12 cellular contexts compared by ENCODE assay signal in the genomic region with DNA sequence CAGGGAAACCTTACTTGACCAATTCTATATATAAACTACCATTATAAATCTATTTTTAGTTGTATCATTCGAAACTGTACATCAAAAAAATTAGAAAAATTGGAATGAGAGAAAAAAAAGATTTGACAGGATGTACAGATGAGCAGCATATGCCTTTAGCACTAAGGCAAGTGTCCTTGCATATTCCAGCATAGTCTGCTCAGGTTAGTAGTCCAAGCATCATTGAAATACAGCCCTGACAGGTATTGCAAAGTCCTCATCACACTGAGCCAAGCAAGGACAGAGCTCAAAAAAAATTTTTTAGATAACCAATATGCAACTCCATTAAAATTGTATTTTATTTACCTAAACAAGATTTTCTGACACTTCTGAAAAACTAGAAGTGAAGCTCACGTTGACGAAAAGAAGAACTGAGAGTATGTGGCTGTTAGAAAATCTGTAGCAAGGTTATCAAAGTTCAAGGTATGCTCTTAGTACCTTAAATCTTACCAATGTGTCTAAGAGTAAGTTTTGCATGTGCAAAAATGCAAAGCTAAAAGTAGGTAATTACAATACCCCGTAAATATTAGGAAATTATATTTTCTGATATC.
DNase-seq lines count a peak whose midpoint lies in the region; ATAC-seq, FAIRE-seq and TF ChIP-seq lines count a peak whose summit lies in the region.
"Had no signal": no experiment of that assay in that cellular context is flagged by ENCODE, and none has a peak within 500 bp of the region (broad histone marks: within the 10 kb centered on the region; RNA-seq: fewer than 3 reads in every experiment).

No MANE protein-coding gene starts in this region.

- no peak overlapping the region for H3K4me3 ChIP-seq in GM12878

- H3K27me3 Mint-ChIP-seq in activated naive CD4-positive, alpha-beta T cell treated with anti-CD3 and anti-CD28 coated beads, Interleukin-2, amount 10 ng/mL, durations not matched to agents 7 days and 5 days, result no peaks in the 10 kb centered on the region
- H3K27me3 Mint-ChIP-seq: CD4-positive, alpha-beta T cell had no signal

- no peak overlapping the region for H3K27ac Mint-ChIP-seq in activated naive CD4-positive, alpha-beta T cell treated with anti-CD3 and anti-CD28 coated beads, Interleukin-2, amount 10 ng/mL, durations not matched to agents 7 days and 5 days
- H3K27ac Mint-ChIP-seq: CD4-positive, alpha-beta T cell had no signal

- CTCF ChIA-PET in GM12878 (lab: Yijun Ruan, JAX), result interaction anchor here (0.8 kb wide), 1 partner anchor 11 kb away, joined by 3 read pairs; no protein-coding TSS in a partner anchor
- CTCF ChIA-PET in activated naive CD4-positive, alpha-beta T cell treated with anti-CD3 and anti-CD28 coated beads, Interleukin-2, amount 10 ng/mL, durations not matched to agents 7 days and 5 days (lab: Charles Lee), result no interaction called here

- TF ChIP-seq EP300 in GM12878 (IDR thresholded peaks at IDR 0.05; ENCODE audit: borderline replicate concordance in 1 of 2, control insufficient read depth in 1 of 2, low read depth in 2 of 2, low read length in 2 of 2), result peak in 1 of 2 experiments; percentile 57; a peak in 2 of 4 replicates

- no peaks in the 10 kb centered on the region for H4K20me1 ChIP-seq in GM12878 (ENCODE audit: control insufficient read depth, insufficient read depth)

- POLR2A ChIA-PET in GM12878 (lab: Charles Lee), result no interaction called here

- H3K4me1 Mint-ChIP-seq in activated naive CD4-positive, alpha-beta T cell treated with anti-CD3 and anti-CD28 coated beads, Interleukin-2, amount 10 ng/mL, durations not matched to agents 7 days and 5 days, result no peaks in the 10 kb centered on the region

- H3K4me1 ChIP-seq in GM12878 (ENCODE audit: control insufficient read depth, insufficient read depth, low read length), result peaks cover 34% of the 10 kb centered on the region

- no peak overlapping the region for H3K9ac ChIP-seq in GM12878 (ENCODE audit: control insufficient read depth, insufficient read depth, low read length)

- intact Hi-C loops in GM12878 (cut with micrococcal nuclease; ENCODE audit: unreplicated experiment), result loop anchor here (10.0 kb wide), 1 partner anchor 1173 kb away; no protein-coding TSS in a partner anchor

- H3K4me3 Mint-ChIP-seq in activated naive CD4-positive, alpha-beta T cell treated with anti-CD3 and anti-CD28 coated beads, Interleukin-2, amount 10 ng/mL, durations not matched to agents 7 days and 5 days, result no peak overlapping the region
- H3K4me3 Mint-ChIP-seq: CD4-positive, alpha-beta T cell had no signal

- FAIRE-seq in GM12878 (lab: Jason Lieb, UNC), result no peak
- FAIRE-seq: astrocyte, endometrium had no signal

- 1% methylated on average over 4 of the region's 4 CpGs for WGBS in GM12878 (ENCODE audit: insufficient coverage, insufficient replicate concordance, low lambda C conversion rate, missing lambda C conversion rate)

- DNase-seq in GM12878 (ENCODE audit: low read depth, low spot score) (no peak), middle frontal gyrus (ENCODE audit: extremely low spot score, low spot score) (no peak)
- no peak for DNase-seq in activated T-cell treated with anti-CD3 and anti-CD28 coated beads, Interleukin-2, amount 50 U/mL, for 1 hour
- DNase-seq in activated naive CD4-positive, alpha-beta T cell treated with anti-CD3 and anti-CD28 coated beads, Interleukin-2, amount 10 ng/mL, durations not matched to agents 7 days and 5 days, result no peak
- DNase-seq: CD4-positive, alpha-beta T cell; head of caudate nucleus had no signal

- peak; percentile 86 for ATAC-seq in GM18909 (IDR thresholded peaks at IDR 0.05; ENCODE audit: poor library complexity, unreplicated experiment)
- ATAC-seq in GM21576 (IDR thresholded peaks at IDR 0.05; ENCODE audit: unreplicated experiment), result peak; percentile 82
- peak; percentile 72 for ATAC-seq in HG03095 (IDR thresholded peaks at IDR 0.05; ENCODE audit: unreplicated experiment)
- ATAC-seq in GM12878, result peak; percentile 83

- TF ChIP-seq RAD21 in GM12878 (IDR thresholded peaks at IDR 0.05; ENCODE audit: insufficient read depth, low read depth, low read length), result no peak

- H3K36me3 Mint-ChIP-seq in activated naive CD4-positive, alpha-beta T cell treated with anti-CD3 and anti-CD28 coated beads, Interleukin-2, amount 10 ng/mL, durations not matched to agents 7 days and 5 days, result no peaks in the 10 kb centered on the region

- no peaks in the 10 kb centered on the region; the same call in 2 of the 3 replicates for H3K9me3 ChIP-seq in GM12878 (replicated peaks; ENCODE audit: control insufficient read depth, insufficient read depth, low read length)

- H3K36me3 ChIP-seq in GM12878 (ENCODE audit: control insufficient read depth in 2 of 2, insufficient read depth in 2 of 2, low read length in 1 of 2), result no peaks in the 10 kb centered on the region

- SMC1A ChIA-PET in GM12878 (lab: Charles Lee; ENCODE audit: uncharacterized antibody, unreplicated experiment), result interaction anchor here (0.8 to 1.5 kb wide), 3 partner anchors 10 to 50 kb away, joined by 3 to 5 read pairs (median 4); no protein-coding TSS in a partner anchor

- RAD21 ChIA-PET in GM12878 (lab: Charles Lee; ENCODE audit: unreplicated experiment), result no interaction called here

- no peaks in the 10 kb centered on the region for H3K27me3 ChIP-seq in GM12878 (replicated peaks in 1 of 2; ENCODE audit: control insufficient read depth in 2 of 2, insufficient read depth in 2 of 2, low read length in 1 of 2)

- no TSS peak for BruUV-seq in GM12878 (replicated peaks; lab: Mats Ljungman, UMichigan)

- H3K9me3 Mint-ChIP-seq in activated naive CD4-positive, alpha-beta T cell treated with anti-CD3 and anti-CD28 coated beads, Interleukin-2, amount 10 ng/mL, durations not matched to agents 7 days and 5 days, result no peaks in the 10 kb centered on the region
- H3K9me3 Mint-ChIP-seq: CD4-positive, alpha-beta T cell had no signal

- in situ Hi-C loops in GM12878 (cut with MboI), result no loop called here

- peak overlapping the region; percentile 42 for H3K27ac ChIP-seq in GM12878 (ENCODE audit: control insufficient read depth, insufficient read depth)
- H3K27ac ChIP-seq: VCaP had no signal

- no peak overlapping the region for H2AFZ ChIP-seq in GM12878 (ENCODE audit: control insufficient read depth, low read depth, low read length)

- H3K79me2 ChIP-seq in GM12878 (ENCODE audit: control insufficient read depth, insufficient read depth, low read length), result no peaks in the 10 kb centered on the region

- no peak for TF ChIP-seq POLR2A in GM12878 (IDR thresholded peaks at IDR 0.05; ENCODE audit: low read depth, low read length)

- H3K4me2 ChIP-seq in GM12878 (ENCODE audit: control insufficient read depth, insufficient read depth), result peak overlapping the region; percentile 65

- no peak for TF ChIP-seq CTCF in GM12878 (IDR thresholded peaks at IDR 0.05 in 2 of 3, conservative IDR thresholded peaks at IDR 0.05 in 1 of 3; ENCODE audit: control insufficient read depth in 2 of 3, extremely low read depth in 1 of 3, insufficient read depth in 1 of 3, low read depth in 3 of 3, low read length in 3 of 3)

TF ChIP-seq in GM12878, 131 proteins besides CTCF, POLR2A, EP300 and RAD21 (continues in another document):
- TF ChIP-seq, protein P1, sequence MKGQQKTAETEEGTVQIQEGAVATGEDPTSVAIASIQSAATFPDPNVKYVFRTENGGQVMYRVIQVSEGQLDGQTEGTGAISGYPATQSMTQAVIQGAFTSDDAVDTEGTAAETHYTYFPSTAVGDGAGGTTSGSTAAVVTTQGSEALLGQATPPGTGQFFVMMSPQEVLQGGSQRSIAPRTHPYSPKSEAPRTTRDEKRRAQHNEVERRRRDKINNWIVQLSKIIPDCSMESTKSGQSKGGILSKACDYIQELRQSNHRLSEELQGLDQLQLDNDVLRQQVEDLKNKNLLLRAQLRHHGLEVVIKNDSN (IDR thresholded peaks at IDR 0.05; ENCODE audit: borderline replicate concordance, extremely low read length, insufficient read depth, low read depth, low read length), result no peak
- TF ChIP-seq SUPT20H (IDR thresholded peaks at IDR 0.05; ENCODE audit: borderline replicate concordance, control insufficient read depth, low read depth, low read length) (no peak), BRCA1 (IDR thresholded peaks at IDR 0.05; ENCODE audit: low read depth, low read length) (no peak), SPI1 (IDR thresholded peaks at IDR 0.05; ENCODE audit: borderline replicate concordance, insufficient read depth, low read depth, low read length) (peak; percentile 93), BHLHE40 (IDR thresholded peaks at IDR 0.05; ENCODE audit: borderline replicate concordance in 1 of 2, low read depth in 2 of 2, low read length in 1 of 2) (peak; percentile 43 to 70; a peak in 3 of 4 replicates), SP1 (IDR thresholded peaks at IDR 0.05; ENCODE audit: low read depth, low read length) (no peak), STAT3 (IDR thresholded peaks at IDR 0.05; ENCODE audit: low read depth, low read length) (no peak)
- TF ChIP-seq, protein P2, sequence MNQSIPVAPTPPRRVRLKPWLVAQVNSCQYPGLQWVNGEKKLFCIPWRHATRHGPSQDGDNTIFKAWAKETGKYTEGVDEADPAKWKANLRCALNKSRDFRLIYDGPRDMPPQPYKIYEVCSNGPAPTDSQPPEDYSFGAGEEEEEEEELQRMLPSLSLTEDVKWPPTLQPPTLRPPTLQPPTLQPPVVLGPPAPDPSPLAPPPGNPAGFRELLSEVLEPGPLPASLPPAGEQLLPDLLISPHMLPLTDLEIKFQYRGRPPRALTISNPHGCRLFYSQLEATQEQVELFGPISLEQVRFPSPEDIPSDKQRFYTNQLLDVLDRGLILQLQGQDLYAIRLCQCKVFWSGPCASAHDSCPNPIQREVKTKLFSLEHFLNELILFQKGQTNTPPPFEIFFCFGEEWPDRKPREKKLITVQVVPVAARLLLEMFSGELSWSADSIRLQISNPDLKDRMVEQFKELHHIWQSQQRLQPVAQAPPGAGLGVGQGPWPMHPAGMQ (IDR thresholded peaks at IDR 0.05; ENCODE audit: borderline replicate concordance), result no peak
- TF ChIP-seq, protein P3, sequence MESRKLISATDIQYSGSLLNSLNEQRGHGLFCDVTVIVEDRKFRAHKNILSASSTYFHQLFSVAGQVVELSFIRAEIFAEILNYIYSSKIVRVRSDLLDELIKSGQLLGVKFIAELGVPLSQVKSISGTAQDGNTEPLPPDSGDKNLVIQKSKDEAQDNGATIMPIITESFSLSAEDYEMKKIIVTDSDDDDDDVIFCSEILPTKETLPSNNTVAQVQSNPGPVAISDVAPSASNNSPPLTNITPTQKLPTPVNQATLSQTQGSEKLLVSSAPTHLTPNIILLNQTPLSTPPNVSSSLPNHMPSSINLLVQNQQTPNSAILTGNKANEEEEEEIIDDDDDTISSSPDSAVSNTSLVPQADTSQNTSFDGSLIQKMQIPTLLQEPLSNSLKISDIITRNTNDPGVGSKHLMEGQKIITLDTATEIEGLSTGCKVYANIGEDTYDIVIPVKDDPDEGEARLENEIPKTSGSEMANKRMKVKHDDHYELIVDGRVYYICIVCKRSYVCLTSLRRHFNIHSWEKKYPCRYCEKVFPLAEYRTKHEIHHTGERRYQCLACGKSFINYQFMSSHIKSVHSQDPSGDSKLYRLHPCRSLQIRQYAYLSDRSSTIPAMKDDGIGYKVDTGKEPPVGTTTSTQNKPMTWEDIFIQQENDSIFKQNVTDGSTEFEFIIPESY (IDR thresholded peaks at IDR 0.05), result no peak
